In the genomic region with DNA sequence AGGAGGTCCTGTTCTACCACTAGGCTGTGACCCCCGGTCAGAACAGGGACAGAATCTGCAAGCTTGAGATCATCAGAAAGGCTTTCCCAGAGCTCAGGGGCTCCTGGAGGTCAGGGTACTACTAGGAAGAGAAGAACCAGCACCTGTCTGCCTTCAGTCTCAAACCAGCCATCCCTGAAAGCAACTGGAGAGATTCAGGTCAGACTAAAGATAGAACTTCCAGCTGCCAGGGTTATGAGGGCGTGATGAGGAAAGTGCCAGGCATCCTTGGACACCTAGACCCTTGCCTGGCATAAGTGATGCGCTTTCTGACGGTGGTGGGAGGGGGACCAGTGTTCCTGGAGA, we compare ENCODE assay signal across 3 cellular contexts.
TF ChIP-seq lines count a peak whose summit lies in the region.

No MANE protein-coding gene starts in this region.

TF ChIP-seq in SK-N-SH, 30 proteins besides CTCF, POLR2A, EP300 and RAD21 (continues in another document):
- TF ChIP-seq POLR2AphosphoS5 (IDR thresholded peaks at IDR 0.05; ENCODE audit: low read depth, low read length) (no peak), ELF1 (IDR thresholded peaks at IDR 0.05) (no peak), FOXJ3 (CRISPR knock-in tag; IDR thresholded peaks at IDR 0.05) (no peak), RCOR1 (IDR thresholded peaks at IDR 0.05; ENCODE audit: low read length) (no peak), FOSL2 (IDR thresholded peaks at IDR 0.05; ENCODE audit: borderline replicate concordance, low read depth) (no peak), YY1 (IDR thresholded peaks at IDR 0.05; ENCODE audit: low read depth) (no peak), SIN3A (IDR thresholded peaks at IDR 0.05; ENCODE audit: borderline replicate concordance, low read depth, low read length) (no peak), MEF2A (IDR thresholded peaks at IDR 0.05; ENCODE audit: borderline replicate concordance, low read depth) (no peak), GATA2 (CRISPR knock-in tag; IDR thresholded peaks at IDR 0.05) (no peak), EZH2phosphoT487 (IDR thresholded peaks at IDR 0.05; ENCODE audit: borderline replicate concordance, low read depth) (no peak), CHD2 (IDR thresholded peaks at IDR 0.05; ENCODE audit: low read length, partially characterized antibody) (no peak)
- TF ChIP-seq, protein P1, sequence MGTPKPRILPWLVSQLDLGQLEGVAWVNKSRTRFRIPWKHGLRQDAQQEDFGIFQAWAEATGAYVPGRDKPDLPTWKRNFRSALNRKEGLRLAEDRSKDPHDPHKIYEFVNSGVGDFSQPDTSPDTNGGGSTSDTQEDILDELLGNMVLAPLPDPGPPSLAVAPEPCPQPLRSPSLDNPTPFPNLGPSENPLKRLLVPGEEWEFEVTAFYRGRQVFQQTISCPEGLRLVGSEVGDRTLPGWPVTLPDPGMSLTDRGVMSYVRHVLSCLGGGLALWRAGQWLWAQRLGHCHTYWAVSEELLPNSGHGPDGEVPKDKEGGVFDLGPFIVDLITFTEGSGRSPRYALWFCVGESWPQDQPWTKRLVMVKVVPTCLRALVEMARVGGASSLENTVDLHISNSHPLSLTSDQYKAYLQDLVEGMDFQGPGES (IDR thresholded peaks at IDR 0.05; ENCODE audit: low read depth, low read length) = no peak
- TF ChIP-seq, protein P2, sequence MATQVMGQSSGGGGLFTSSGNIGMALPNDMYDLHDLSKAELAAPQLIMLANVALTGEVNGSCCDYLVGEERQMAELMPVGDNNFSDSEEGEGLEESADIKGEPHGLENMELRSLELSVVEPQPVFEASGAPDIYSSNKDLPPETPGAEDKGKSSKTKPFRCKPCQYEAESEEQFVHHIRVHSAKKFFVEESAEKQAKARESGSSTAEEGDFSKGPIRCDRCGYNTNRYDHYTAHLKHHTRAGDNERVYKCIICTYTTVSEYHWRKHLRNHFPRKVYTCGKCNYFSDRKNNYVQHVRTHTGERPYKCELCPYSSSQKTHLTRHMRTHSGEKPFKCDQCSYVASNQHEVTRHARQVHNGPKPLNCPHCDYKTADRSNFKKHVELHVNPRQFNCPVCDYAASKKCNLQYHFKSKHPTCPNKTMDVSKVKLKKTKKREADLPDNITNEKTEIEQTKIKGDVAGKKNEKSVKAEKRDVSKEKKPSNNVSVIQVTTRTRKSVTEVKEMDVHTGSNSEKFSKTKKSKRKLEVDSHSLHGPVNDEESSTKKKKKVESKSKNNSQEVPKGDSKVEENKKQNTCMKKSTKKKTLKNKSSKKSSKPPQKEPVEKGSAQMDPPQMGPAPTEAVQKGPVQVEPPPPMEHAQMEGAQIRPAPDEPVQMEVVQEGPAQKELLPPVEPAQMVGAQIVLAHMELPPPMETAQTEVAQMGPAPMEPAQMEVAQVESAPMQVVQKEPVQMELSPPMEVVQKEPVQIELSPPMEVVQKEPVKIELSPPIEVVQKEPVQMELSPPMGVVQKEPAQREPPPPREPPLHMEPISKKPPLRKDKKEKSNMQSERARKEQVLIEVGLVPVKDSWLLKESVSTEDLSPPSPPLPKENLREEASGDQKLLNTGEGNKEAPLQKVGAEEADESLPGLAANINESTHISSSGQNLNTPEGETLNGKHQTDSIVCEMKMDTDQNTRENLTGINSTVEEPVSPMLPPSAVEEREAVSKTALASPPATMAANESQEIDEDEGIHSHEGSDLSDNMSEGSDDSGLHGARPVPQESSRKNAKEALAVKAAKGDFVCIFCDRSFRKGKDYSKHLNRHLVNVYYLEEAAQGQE (IDR thresholded peaks at IDR 0.05; ENCODE audit: low read depth, low read length) = no peak
- TF ChIP-seq, protein P3, sequence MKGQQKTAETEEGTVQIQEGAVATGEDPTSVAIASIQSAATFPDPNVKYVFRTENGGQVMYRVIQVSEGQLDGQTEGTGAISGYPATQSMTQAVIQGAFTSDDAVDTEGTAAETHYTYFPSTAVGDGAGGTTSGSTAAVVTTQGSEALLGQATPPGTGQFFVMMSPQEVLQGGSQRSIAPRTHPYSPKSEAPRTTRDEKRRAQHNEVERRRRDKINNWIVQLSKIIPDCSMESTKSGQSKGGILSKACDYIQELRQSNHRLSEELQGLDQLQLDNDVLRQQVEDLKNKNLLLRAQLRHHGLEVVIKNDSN (IDR thresholded peaks at IDR 0.05; ENCODE audit: borderline replicate concordance, low read depth) = no peak

TF ChIP-seq in SK-N-SH treated with all-trans-retinoic acid at 6 μM for 48 hours, 23 proteins besides CTCF, POLR2A, EP300 and RAD21 (continues in another document):
- TF ChIP-seq ZNF565 (CRISPR knock-in tag; conservative IDR thresholded peaks at IDR 0.05; ENCODE audit: low read depth) = no peak
- TF ChIP-seq ISL1 (CRISPR knock-in tag; IDR thresholded peaks at IDR 0.05) = no peak
- no peak for TF ChIP-seq OSR1 (CRISPR knock-in tag; IDR thresholded peaks at IDR 0.05)
- TF ChIP-seq GLIS3 (CRISPR knock-in tag; IDR thresholded peaks at IDR 0.05) = no peak
- TF ChIP-seq ZFP30 (CRISPR knock-in tag; IDR thresholded peaks at IDR 0.05) = no peak
- no peak for TF ChIP-seq RARB (CRISPR knock-in tag; IDR thresholded peaks at IDR 0.05)
- TF ChIP-seq ZNF8 (CRISPR knock-in tag; IDR thresholded peaks at IDR 0.05) = no peak
- no peak for TF ChIP-seq ZC3H10 (CRISPR knock-in tag; IDR thresholded peaks at IDR 0.05)
- TF ChIP-seq, protein P4, sequence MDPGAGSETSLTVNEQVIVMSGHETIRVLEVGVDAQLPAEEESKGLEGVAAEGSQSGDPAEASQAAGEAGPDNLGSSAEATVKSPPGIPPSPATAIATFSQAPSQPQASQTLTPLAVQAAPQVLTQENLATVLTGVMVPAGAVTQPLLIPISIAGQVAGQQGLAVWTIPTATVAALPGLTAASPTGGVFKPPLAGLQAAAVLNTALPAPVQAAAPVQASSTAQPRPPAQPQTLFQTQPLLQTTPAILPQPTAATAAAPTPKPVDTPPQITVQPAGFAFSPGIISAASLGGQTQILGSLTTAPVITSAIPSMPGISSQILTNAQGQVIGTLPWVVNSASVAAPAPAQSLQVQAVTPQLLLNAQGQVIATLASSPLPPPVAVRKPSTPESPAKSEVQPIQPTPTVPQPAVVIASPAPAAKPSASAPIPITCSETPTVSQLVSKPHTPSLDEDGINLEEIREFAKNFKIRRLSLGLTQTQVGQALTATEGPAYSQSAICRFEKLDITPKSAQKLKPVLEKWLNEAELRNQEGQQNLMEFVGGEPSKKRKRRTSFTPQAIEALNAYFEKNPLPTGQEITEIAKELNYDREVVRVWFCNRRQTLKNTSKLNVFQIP (CRISPR knock-in tag; IDR thresholded peaks at IDR 0.05; ENCODE audit: borderline replicate concordance, low read depth) = no peak
- TF ChIP-seq ESRRG (CRISPR knock-in tag; IDR thresholded peaks at IDR 0.05) = no peak
- TF ChIP-seq, protein P5, sequence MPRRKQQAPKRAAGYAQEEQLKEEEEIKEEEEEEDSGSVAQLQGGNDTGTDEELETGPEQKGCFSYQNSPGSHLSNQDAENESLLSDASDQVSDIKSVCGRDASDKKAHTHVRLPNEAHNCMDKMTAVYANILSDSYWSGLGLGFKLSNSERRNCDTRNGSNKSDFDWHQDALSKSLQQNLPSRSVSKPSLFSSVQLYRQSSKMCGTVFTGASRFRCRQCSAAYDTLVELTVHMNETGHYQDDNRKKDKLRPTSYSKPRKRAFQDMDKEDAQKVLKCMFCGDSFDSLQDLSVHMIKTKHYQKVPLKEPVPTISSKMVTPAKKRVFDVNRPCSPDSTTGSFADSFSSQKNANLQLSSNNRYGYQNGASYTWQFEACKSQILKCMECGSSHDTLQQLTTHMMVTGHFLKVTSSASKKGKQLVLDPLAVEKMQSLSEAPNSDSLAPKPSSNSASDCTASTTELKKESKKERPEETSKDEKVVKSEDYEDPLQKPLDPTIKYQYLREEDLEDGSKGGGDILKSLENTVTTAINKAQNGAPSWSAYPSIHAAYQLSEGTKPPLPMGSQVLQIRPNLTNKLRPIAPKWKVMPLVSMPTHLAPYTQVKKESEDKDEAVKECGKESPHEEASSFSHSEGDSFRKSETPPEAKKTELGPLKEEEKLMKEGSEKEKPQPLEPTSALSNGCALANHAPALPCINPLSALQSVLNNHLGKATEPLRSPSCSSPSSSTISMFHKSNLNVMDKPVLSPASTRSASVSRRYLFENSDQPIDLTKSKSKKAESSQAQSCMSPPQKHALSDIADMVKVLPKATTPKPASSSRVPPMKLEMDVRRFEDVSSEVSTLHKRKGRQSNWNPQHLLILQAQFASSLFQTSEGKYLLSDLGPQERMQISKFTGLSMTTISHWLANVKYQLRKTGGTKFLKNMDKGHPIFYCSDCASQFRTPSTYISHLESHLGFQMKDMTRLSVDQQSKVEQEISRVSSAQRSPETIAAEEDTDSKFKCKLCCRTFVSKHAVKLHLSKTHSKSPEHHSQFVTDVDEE (CRISPR knock-in tag; IDR thresholded peaks at IDR 0.05) = no peak
- TF ChIP-seq, protein P6, sequence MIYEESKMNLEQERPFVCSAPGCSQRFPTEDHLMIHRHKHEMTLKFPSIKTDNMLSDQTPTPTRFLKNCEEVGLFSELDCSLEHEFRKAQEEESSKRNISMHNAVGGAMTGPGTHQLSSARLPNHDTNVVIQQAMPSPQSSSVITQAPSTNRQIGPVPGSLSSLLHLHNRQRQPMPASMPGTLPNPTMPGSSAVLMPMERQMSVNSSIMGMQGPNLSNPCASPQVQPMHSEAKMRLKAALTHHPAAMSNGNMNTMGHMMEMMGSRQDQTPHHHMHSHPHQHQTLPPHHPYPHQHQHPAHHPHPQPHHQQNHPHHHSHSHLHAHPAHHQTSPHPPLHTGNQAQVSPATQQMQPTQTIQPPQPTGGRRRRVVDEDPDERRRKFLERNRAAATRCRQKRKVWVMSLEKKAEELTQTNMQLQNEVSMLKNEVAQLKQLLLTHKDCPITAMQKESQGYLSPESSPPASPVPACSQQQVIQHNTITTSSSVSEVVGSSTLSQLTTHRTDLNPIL (CRISPR knock-in tag; IDR thresholded peaks at IDR 0.05; ENCODE audit: low read depth) = no peak

TF ChIP-seq in HCT116, 20 proteins besides CTCF, POLR2A, EP300 and RAD21:
- no peak for TF ChIP-seq SIN3A (IDR thresholded peaks at IDR 0.05; ENCODE audit: low read depth)
- no peak for TF ChIP-seq ZFX (IDR thresholded peaks at IDR 0.05)
- TF ChIP-seq JUND (IDR thresholded peaks at IDR 0.05) = no peak
- TF ChIP-seq ELF1 (IDR thresholded peaks at IDR 0.05; ENCODE audit: borderline replicate concordance, low read depth) = no peak
- TF ChIP-seq SP1 (IDR thresholded peaks at IDR 0.05; ENCODE audit: low read depth) = no peak
- TF ChIP-seq, protein P7, sequence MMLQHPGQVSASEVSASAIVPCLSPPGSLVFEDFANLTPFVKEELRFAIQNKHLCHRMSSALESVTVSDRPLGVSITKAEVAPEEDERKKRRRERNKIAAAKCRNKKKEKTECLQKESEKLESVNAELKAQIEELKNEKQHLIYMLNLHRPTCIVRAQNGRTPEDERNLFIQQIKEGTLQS (IDR thresholded peaks at IDR 0.05) = no peak
- TF ChIP-seq, protein P8, sequence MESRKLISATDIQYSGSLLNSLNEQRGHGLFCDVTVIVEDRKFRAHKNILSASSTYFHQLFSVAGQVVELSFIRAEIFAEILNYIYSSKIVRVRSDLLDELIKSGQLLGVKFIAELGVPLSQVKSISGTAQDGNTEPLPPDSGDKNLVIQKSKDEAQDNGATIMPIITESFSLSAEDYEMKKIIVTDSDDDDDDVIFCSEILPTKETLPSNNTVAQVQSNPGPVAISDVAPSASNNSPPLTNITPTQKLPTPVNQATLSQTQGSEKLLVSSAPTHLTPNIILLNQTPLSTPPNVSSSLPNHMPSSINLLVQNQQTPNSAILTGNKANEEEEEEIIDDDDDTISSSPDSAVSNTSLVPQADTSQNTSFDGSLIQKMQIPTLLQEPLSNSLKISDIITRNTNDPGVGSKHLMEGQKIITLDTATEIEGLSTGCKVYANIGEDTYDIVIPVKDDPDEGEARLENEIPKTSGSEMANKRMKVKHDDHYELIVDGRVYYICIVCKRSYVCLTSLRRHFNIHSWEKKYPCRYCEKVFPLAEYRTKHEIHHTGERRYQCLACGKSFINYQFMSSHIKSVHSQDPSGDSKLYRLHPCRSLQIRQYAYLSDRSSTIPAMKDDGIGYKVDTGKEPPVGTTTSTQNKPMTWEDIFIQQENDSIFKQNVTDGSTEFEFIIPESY (IDR thresholded peaks at IDR 0.05; ENCODE audit: extremely low read depth, insufficient replicate concordance, low read length) = no peak
- TF ChIP-seq, protein P2 (IDR thresholded peaks at IDR 0.05; ENCODE audit: low read depth) = no peak
- no peak for TF ChIP-seq POLR2AphosphoS5 (IDR thresholded peaks at IDR 0.05; ENCODE audit: low read depth, low read length)
- no peak for TF ChIP-seq ZNF274 (IDR thresholded peaks at IDR 0.05; ENCODE audit: low read depth, low read length)
- TF ChIP-seq CEBPB (IDR thresholded peaks at IDR 0.05; ENCODE audit: low read depth) = no peak
- no peak for TF ChIP-seq FOSL1 (IDR thresholded peaks at IDR 0.05; ENCODE audit: low read depth)
- no peak for TF ChIP-seq EGR1 (IDR thresholded peaks at IDR 0.05; ENCODE audit: low read depth)
- no peak for TF ChIP-seq SRF (IDR thresholded peaks at IDR 0.05; ENCODE audit: low read depth)
- no peak for TF ChIP-seq EZH2 (IDR thresholded peaks at IDR 0.05)
TF ChIP-seq in HCT116: peak in this region for 0.
